Comparison of ENCODE assay signal across 1 cellular context in genomic region chr11:2451916-2452694, GRCh38.
TF ChIP-seq lines count a peak whose summit lies in the region.

No MANE protein-coding gene starts in this region.

TF ChIP-seq in HepG2, 621 proteins besides CTCF, POLR2A, EP300 and RAD21:
- no peak for TF ChIP-seq ZNF720 (CRISPR knock-in tag; IDR thresholded peaks at IDR 0.05)
- TF ChIP-seq GTF3A (CRISPR knock-in tag; conservative IDR thresholded peaks at IDR 0.05): no peak
- no peak for TF ChIP-seq RFXANK (CRISPR knock-in tag; IDR thresholded peaks at IDR 0.05)
- TF ChIP-seq TBP (CRISPR knock-in tag; IDR thresholded peaks at IDR 0.05): no peak
- TF ChIP-seq, protein P1, sequence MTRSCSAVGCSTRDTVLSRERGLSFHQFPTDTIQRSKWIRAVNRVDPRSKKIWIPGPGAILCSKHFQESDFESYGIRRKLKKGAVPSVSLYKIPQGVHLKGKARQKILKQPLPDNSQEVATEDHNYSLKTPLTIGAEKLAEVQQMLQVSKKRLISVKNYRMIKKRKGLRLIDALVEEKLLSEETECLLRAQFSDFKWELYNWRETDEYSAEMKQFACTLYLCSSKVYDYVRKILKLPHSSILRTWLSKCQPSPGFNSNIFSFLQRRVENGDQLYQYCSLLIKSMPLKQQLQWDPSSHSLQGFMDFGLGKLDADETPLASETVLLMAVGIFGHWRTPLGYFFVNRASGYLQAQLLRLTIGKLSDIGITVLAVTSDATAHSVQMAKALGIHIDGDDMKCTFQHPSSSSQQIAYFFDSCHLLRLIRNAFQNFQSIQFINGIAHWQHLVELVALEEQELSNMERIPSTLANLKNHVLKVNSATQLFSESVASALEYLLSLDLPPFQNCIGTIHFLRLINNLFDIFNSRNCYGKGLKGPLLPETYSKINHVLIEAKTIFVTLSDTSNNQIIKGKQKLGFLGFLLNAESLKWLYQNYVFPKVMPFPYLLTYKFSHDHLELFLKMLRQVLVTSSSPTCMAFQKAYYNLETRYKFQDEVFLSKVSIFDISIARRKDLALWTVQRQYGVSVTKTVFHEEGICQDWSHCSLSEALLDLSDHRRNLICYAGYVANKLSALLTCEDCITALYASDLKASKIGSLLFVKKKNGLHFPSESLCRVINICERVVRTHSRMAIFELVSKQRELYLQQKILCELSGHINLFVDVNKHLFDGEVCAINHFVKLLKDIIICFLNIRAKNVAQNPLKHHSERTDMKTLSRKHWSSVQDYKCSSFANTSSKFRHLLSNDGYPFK (CRISPR knock-in tag; IDR thresholded peaks at IDR 0.05; ENCODE audit: borderline replicate concordance): no peak
- no peak for TF ChIP-seq ZSCAN22 (CRISPR knock-in tag; IDR thresholded peaks at IDR 0.05)
- TF ChIP-seq ZBTB40 (IDR thresholded peaks at IDR 0.05): no peak
- TF ChIP-seq ZBTB40 (CRISPR knock-in tag; IDR thresholded peaks at IDR 0.05): no peak
- TF ChIP-seq HOXA5 (CRISPR knock-in tag; IDR thresholded peaks at IDR 0.05): no peak
- no peak for TF ChIP-seq RBM22 (optimal IDR thresholded peaks at IDR 0.05; ENCODE audit: low read length)
